ENCODE assay signal across 9 cellular contexts in genomic region chr10:97428572-97428981, GRCh38. TPM values are rescaled to one million over a fixed set of nuclear protein-coding genes. Genes with fewer than 3 reads are reported as not detected.
DNase-seq lines count a peak whose midpoint lies in the region; ATAC-seq and TF ChIP-seq lines count a peak whose summit lies in the region.
"Had no signal": no experiment of that assay in that cellular context is flagged by ENCODE, and none has a peak within 500 bp of the region (broad histone marks: within the 10 kb centered on the region; RNA-seq: fewer than 3 reads in every experiment).

No MANE protein-coding gene starts in this region.

- H3K4me3 ChIP-seq in BE2C (ENCODE audit: low read depth, low read length) (peak overlapping the region; percentile 95), lung (no peak overlapping the region)

- peaks cover 6% of the 10 kb centered on the region for H3K4me1 ChIP-seq in BE2C
- peaks cover 10 to 13% of the 10 kb centered on the region in 2 donors for H3K4me1 ChIP-seq in lung (ENCODE audit: control insufficient read depth in 2 of 2, insufficient read depth in 2 of 2, low read length in 2 of 2)

- no peaks in the 10 kb centered on the region for H3K27me3 Mint-ChIP-seq in activated naive CD4-positive, alpha-beta T cell treated with anti-CD3 and anti-CD28 coated beads, Interleukin-2, amount 50 U/mL, for 24 hours

- H3K9me3 ChIP-seq in BE2C (no peaks in the 10 kb centered on the region), lung (ENCODE audit: control insufficient read depth in 2 of 2, insufficient read depth in 1 of 2, low read length in 1 of 2) (no peaks in the 10 kb centered on the region)

- DNase-seq in BE2C, result no peak
- DNase-seq in KBM-7, result peak; percentile 44
- no peak for DNase-seq in lung (ENCODE audit: low spot score)
- no peak for DNase-seq in G401 (ENCODE audit: low spot score)
- DNase-seq in anterior cingulate cortex (lab: John Stamatoyannopoulos, UW), result no peak
- DNase-seq: cerebellar nuclear complex had no signal

- peak overlapping the region; percentile 94 for H3K4me3 Mint-ChIP-seq in activated naive CD4-positive, alpha-beta T cell treated with anti-CD3 and anti-CD28 coated beads, Interleukin-2, amount 50 U/mL, for 24 hours

- H3K36me3 ChIP-seq in BE2C (peaks cover 54% of the 10 kb centered on the region), lung (ENCODE audit: control insufficient read depth in 2 of 2, insufficient read depth in 2 of 2, low read length in 2 of 2) (peaks cover 13 to 15% of the 10 kb centered on the region in 2 donors)

- H3K27me3 ChIP-seq in BE2C, result no peaks in the 10 kb centered on the region
- H3K27me3 ChIP-seq in lung (ENCODE audit: control insufficient read depth, insufficient read depth), result no peaks in the 10 kb centered on the region

- peak overlapping the region; percentile 93 for H3K27ac Mint-ChIP-seq in activated naive CD4-positive, alpha-beta T cell treated with anti-CD3 and anti-CD28 coated beads, Interleukin-2, amount 50 U/mL, for 24 hours

- in situ Hi-C loops in KBM-7 (cut with MboI; ENCODE audit: low pct_unique_long_range_greater_than_20kb, low sequenced_read_pairs), result no loop called here
- in situ Hi-C loops in G401 (cut with HindIII; ENCODE audit: low sequenced_read_pairs), result no loop called here

- H3K9me3 Mint-ChIP-seq in activated naive CD4-positive, alpha-beta T cell treated with anti-CD3 and anti-CD28 coated beads, Interleukin-2, amount 50 U/mL, for 24 hours, result no peaks in the 10 kb centered on the region

- H3K4me1 Mint-ChIP-seq in activated naive CD4-positive, alpha-beta T cell treated with anti-CD3 and anti-CD28 coated beads, Interleukin-2, amount 50 U/mL, for 24 hours, result peaks cover 23% of the 10 kb centered on the region

- no peak for TF ChIP-seq CTCF in BE2C (IDR thresholded peaks at IDR 0.05; ENCODE audit: low read depth, low read length)
- no peak for TF ChIP-seq CTCF in lung (IDR thresholded peaks at IDR 0.05; ENCODE audit: control extremely low read depth, extremely low read depth)

- ATAC-seq in lung (ENCODE audit: insufficient read depth, low FRiP score), result no peak
- no peak for ATAC-seq in GM18498 (IDR thresholded peaks at IDR 0.05; ENCODE audit: unreplicated experiment)
- no peak for ATAC-seq in GM21825 (IDR thresholded peaks at IDR 0.05; ENCODE audit: unreplicated experiment)

- 38 to 53% methylated on average over 4 of the region's 4 CpGs for WGBS in lung, 2 donors

- H3K36me3 Mint-ChIP-seq in activated naive CD4-positive, alpha-beta T cell treated with anti-CD3 and anti-CD28 coated beads, Interleukin-2, amount 50 U/mL, for 24 hours, result peaks cover 19% of the 10 kb centered on the region

- peak overlapping the region; percentile 35 to 45 for H3K27ac ChIP-seq in lung (ENCODE audit: low read depth in 1 of 2, low read length in 1 of 2)

RNA-seq across cellular contexts. Expression of gene PGAM1, which starts 2.6 kb away (rescaled TPM):
- polyA plus RNA-seq in BE2C (2012; ENCODE audit: insufficient read depth, insufficient read length, low read depth), result 409 TPM
- 100 to 1,000 TPM in 1 of 2 donors, 10 to 100 TPM in 1; 81.2 to 192 TPM for total RNA-seq in lung
- polyA plus RNA-seq in lung, result 100 to 1,000 TPM in 1 of 2 donors, 10 to 100 TPM in 1; 49.1 to 280 TPM
- 724 and 846 TPM in 2 replicates for total RNA-seq in G401 (2014; rRNA removed; shearing (Covaris generic))

RNA-seq across cellular contexts. Expression of gene EXOSC1, which starts 17.2 kb away (rescaled TPM):
- 69.9 TPM for polyA plus RNA-seq in BE2C (2012; ENCODE audit: insufficient read depth, insufficient read length, low read depth)
- total RNA-seq in lung, result 10 to 100 TPM; 28.7 to 30.2 TPM
- 10 to 100 TPM; 31.3 to 60.3 TPM for polyA plus RNA-seq in lung
- total RNA-seq in G401 (2014; rRNA removed; shearing (Covaris generic)), result 56.7 and 61.7 TPM in 2 replicates

RNA-seq across cellular contexts. Expression of gene ZDHHC16, which starts 17.4 kb away (rescaled TPM):
- 18.8 TPM for polyA plus RNA-seq in BE2C (2012; ENCODE audit: insufficient read depth, insufficient read length, low read depth)
- 10 to 100 TPM; 35.5 to 63.3 TPM for total RNA-seq in lung
- polyA plus RNA-seq in lung, result 10 to 100 TPM; 44.2 to 53.7 TPM
- total RNA-seq in G401 (2014; rRNA removed; shearing (Covaris generic)), result 70.4 and 82.5 TPM in 2 replicates

RNA-seq across cellular contexts. Expression of gene RRP12, which starts 27.4 kb away (rescaled TPM):
- 115 TPM for polyA plus RNA-seq in BE2C (2012; ENCODE audit: insufficient read depth, insufficient read length, low read depth)
- total RNA-seq in lung, result 10 to 100 TPM; 12.7 to 44.2 TPM
- polyA plus RNA-seq in lung, result 10 to 100 TPM; 18.9 to 24.6 TPM
- total RNA-seq in G401 (2014; rRNA removed; shearing (Covaris generic)), result 35.1 and 41.4 TPM in 2 replicates
